Comparison of ENCODE assay signal across 36 cellular contexts in genomic region chrX:13290891-13291614, GRCh38. TPM values are rescaled to one million over a fixed set of nuclear protein-coding genes. Genes with fewer than 3 reads are reported as not detected.
"Had no signal": no experiment of that assay in that cellular context is flagged by ENCODE, and none has a peak within 500 bp of the region (broad histone marks: within the 10 kb centered on the region; RNA-seq: fewer than 3 reads in every experiment).

No MANE protein-coding gene starts in this region.

- H3K27me3 ChIP-seq: adrenal gland had no signal

- H3K4me3 Mint-ChIP-seq: activated B cell treated with CpG ODN at 0.5 μM for 24 hours; activated CD4-positive, alpha-beta memory T cell treated with anti-CD3 and anti-CD28 coated beads for 36 hours; activated CD4-positive, alpha-beta T cell treated with anti-CD3 and anti-CD28 coated beads, Interleukin-2, amount 10 ng/mL, durations not matched to agents 24 days and 14 days; activated CD8-positive, alpha-beta T cell treated with anti-CD3 and anti-CD28 coated beads for 36 hours; activated naive CD4-positive, alpha-beta T cell treated with anti-CD3 and anti-CD28 coated beads for 36 hours; activated naive CD8-positive, alpha-beta T cell treated with anti-CD3 and anti-CD28 coated beads for 36 hours; activated T-cell treated with anti-CD3 and anti-CD28 coated beads, Interleukin-2, amount 50 U/mL, for 4 hours; activated T-cell treated with anti-CD3 and anti-CD28 coated beads, Interleukin-2, amount 50 U/mL, for 72 hours; activated T-helper 1 cell treated with anti-CD3 and anti-CD28 coated beads, Interleukin-12 subunit alpha, Interleukin-12 subunit beta, Interleukin-2, Interleukin-4 antibody, amounts not matched to agents 30 ng/mL and 10 ng/mL and 1 ng/mL, durations not matched to agents 14 hours and 24 hours and 36 hours; activated T-helper 17 cell treated with anti-CD3 and anti-CD28 coated beads, Interleukin-2, amount 50 U/mL, for 72 hours; brain; T-helper 1 cell treated with Interleukin-12 subunit alpha and Interleukin-12 subunit beta and Interleukin-4 antibody, amounts not matched to agents 30 μg/mL and 1 μg/mL, for 36 hours; T-helper 2 cell treated with Interferon-gamma antibody and Interleukin-4, amounts not matched to agents 5 μg/mL and 100 μg/mL, for 36 hours had no signal

- ATAC-seq: activated CD8-positive, alpha-beta T cell treated with anti-CD3 and anti-CD28 coated beads for 36 hours; activated naive CD4-positive, alpha-beta T cell treated with anti-CD3 and anti-CD28 coated beads, Interleukin-2, amount 50 U/mL, for 72 hours; activated T-cell treated with anti-CD3 and anti-CD28 coated beads, Interleukin-2, amount 50 U/mL, for 4 hours; activated T-cell treated with anti-CD3 and anti-CD28 coated beads, Interleukin-2, amount 50 U/mL, for 72 hours; activated T-helper 17 cell treated with anti-CD3 and anti-CD28 coated beads, Interleukin-2, amount 50 U/mL, for 72 hours had no signal

- H3K9me3 ChIP-seq: adrenal gland had no signal

- H3K4me1 ChIP-seq: adrenal gland had no signal

- DNase-seq: activated B cell treated with CpG ODN at 0.5 μM for 24 hours; activated CD4-positive, alpha-beta memory T cell treated with anti-CD3 and anti-CD28 coated beads for 36 hours; activated CD4-positive, alpha-beta T cell treated with anti-CD3 and anti-CD28 coated beads for 4 hours; activated CD4-positive, alpha-beta T cell treated with anti-CD3 and anti-CD28 coated beads, Interleukin-2, amount 10 ng/mL, durations not matched to agents 24 days and 14 days; activated CD4-positive, alpha-beta T cell treated with anti-CD3 and anti-CD28 coated beads, Interleukin-2, amount 50 U/mL, for 1 hour; activated CD4-positive, alpha-beta T cell treated with anti-CD3 and anti-CD28 coated beads, Interleukin-2, amount 50 U/mL, for 4 hours; activated CD4-positive, CD25-positive, alpha-beta regulatory T cell treated with anti-CD3 and anti-CD28 coated beads, Interleukin-2, amount 50 U/mL, for 72 hours; activated CD8-positive, alpha-beta memory T cell treated with anti-CD3 and anti-CD28 coated beads, Interleukin-2, amount 50 U/mL, for 4 hours; activated CD8-positive, alpha-beta T cell treated with anti-CD3 and anti-CD28 coated beads for 36 hours; activated effector memory CD4-positive, alpha-beta T cell treated with anti-CD3 and anti-CD28 coated beads, Interleukin-2, amount 50 U/mL, for 16 hours; activated gamma-delta T cell treated with Interleukin-2 at 50 U/mL for 16 hours; activated naive CD4-positive, alpha-beta T cell; activated naive CD4-positive, alpha-beta T cell treated with anti-CD3 and anti-CD28 coated beads for 36 hours; activated naive CD4-positive, alpha-beta T cell treated with anti-CD3 and anti-CD28 coated beads, Interleukin-2, amount 50 U/mL, for 16 hours; activated naive CD8-positive, alpha-beta T cell treated with anti-CD3 and anti-CD28 coated beads for 36 hours; activated T-cell treated with anti-CD3 and anti-CD28 coated beads for 4 hours; activated T-cell treated with anti-CD3 and anti-CD28 coated beads, Interleukin-2, amount 50 U/mL, for 1 hour; activated T-cell treated with anti-CD3 and anti-CD28 coated beads, Interleukin-2, amount 50 U/mL, for 4 hours; activated T-cell treated with anti-CD3 and anti-CD28 coated beads, Interleukin-2, amount 50 U/mL, for 72 hours; adrenal gland; amniotic stem cell; aorta; central memory CD4-positive, alpha-beta T cell; T-helper 2 cell; T-helper 9 cell had no signal

- H3K4me1 Mint-ChIP-seq: activated CD4-positive, alpha-beta T cell treated with anti-CD3 and anti-CD28 coated beads, Interleukin-2, amount 10 ng/mL, durations not matched to agents 24 days and 14 days; activated naive CD8-positive, alpha-beta T cell treated with anti-CD3 and anti-CD28 coated beads for 36 hours; activated T-helper 17 cell treated with anti-CD3 and anti-CD28 coated beads, Interleukin-2, amount 50 U/mL, for 72 hours had no signal

- H3K27ac ChIP-seq: adrenal gland, VCaP had no signal

- H3K27me3 Mint-ChIP-seq: activated B cell treated with CpG ODN at 0.5 μM for 24 hours; activated CD4-positive, alpha-beta memory T cell treated with anti-CD3 and anti-CD28 coated beads for 36 hours; activated CD8-positive, alpha-beta T cell treated with anti-CD3 and anti-CD28 coated beads for 36 hours; activated naive CD8-positive, alpha-beta T cell treated with anti-CD3 and anti-CD28 coated beads for 36 hours; activated T-helper 17 cell treated with anti-CD3 and anti-CD28 coated beads, Interleukin-2, amount 50 U/mL, for 72 hours; brain had no signal

- FAIRE-seq: TTC549 had no signal

- H3K36me3 ChIP-seq: adrenal gland had no signal

- H3K9me3 Mint-ChIP-seq: activated B cell treated with CpG ODN at 0.5 μM for 24 hours; activated CD4-positive, alpha-beta memory T cell treated with anti-CD3 and anti-CD28 coated beads for 36 hours; activated CD4-positive, alpha-beta T cell treated with anti-CD3 and anti-CD28 coated beads, Interleukin-2, amount 10 ng/mL, durations not matched to agents 24 days and 14 days; activated CD8-positive, alpha-beta T cell treated with anti-CD3 and anti-CD28 coated beads for 36 hours; activated naive CD4-positive, alpha-beta T cell treated with anti-CD3 and anti-CD28 coated beads for 36 hours; activated naive CD4-positive, alpha-beta T cell treated with anti-CD3 and anti-CD28 coated beads, Interleukin-2, amount 50 U/mL, for 72 hours; activated naive CD8-positive, alpha-beta T cell treated with anti-CD3 and anti-CD28 coated beads for 36 hours; activated T-cell treated with anti-CD3 and anti-CD28 coated beads, Interleukin-2, amount 50 U/mL, for 4 hours; activated T-cell treated with anti-CD3 and anti-CD28 coated beads, Interleukin-2, amount 50 U/mL, for 72 hours; activated T-helper 1 cell treated with anti-CD3 and anti-CD28 coated beads, Interleukin-12 subunit alpha, Interleukin-12 subunit beta, Interleukin-2, Interleukin-4 antibody, amounts not matched to agents 30 ng/mL and 10 ng/mL and 1 ng/mL, durations not matched to agents 14 hours and 24 hours and 36 hours; activated T-helper 17 cell treated with anti-CD3 and anti-CD28 coated beads, Interleukin-2, amount 50 U/mL, for 72 hours; T-helper 1 cell treated with Interleukin-12 subunit alpha and Interleukin-12 subunit beta and Interleukin-4 antibody, amounts not matched to agents 30 μg/mL and 1 μg/mL, for 36 hours; T-helper 2 cell treated with Interferon-gamma antibody and Interleukin-4, amounts not matched to agents 5 μg/mL and 100 μg/mL, for 36 hours had no signal

- H3K4me3 ChIP-seq: adrenal gland had no signal

- H3K27ac Mint-ChIP-seq: activated B cell treated with CpG ODN at 0.5 μM for 24 hours; activated CD4-positive, alpha-beta memory T cell treated with anti-CD3 and anti-CD28 coated beads for 36 hours; activated CD4-positive, alpha-beta T cell treated with anti-CD3 and anti-CD28 coated beads, Interleukin-2, amount 10 ng/mL, durations not matched to agents 24 days and 14 days; activated CD8-positive, alpha-beta T cell treated with anti-CD3 and anti-CD28 coated beads for 36 hours; activated naive CD4-positive, alpha-beta T cell treated with anti-CD3 and anti-CD28 coated beads for 36 hours; activated naive CD4-positive, alpha-beta T cell treated with anti-CD3 and anti-CD28 coated beads, Interleukin-2, amount 50 U/mL, for 72 hours; activated naive CD8-positive, alpha-beta T cell treated with anti-CD3 and anti-CD28 coated beads for 36 hours; activated T-cell treated with anti-CD3 and anti-CD28 coated beads, Interleukin-2, amount 50 U/mL, for 72 hours; activated T-helper 1 cell treated with anti-CD3 and anti-CD28 coated beads, Interleukin-12 subunit alpha, Interleukin-12 subunit beta, Interleukin-2, Interleukin-4 antibody, amounts not matched to agents 30 ng/mL and 10 ng/mL and 1 ng/mL, durations not matched to agents 14 hours and 24 hours and 36 hours; activated T-helper 17 cell treated with anti-CD3 and anti-CD28 coated beads, Interleukin-2, amount 50 U/mL, for 72 hours; brain; T-helper 1 cell treated with Interleukin-12 subunit alpha and Interleukin-12 subunit beta and Interleukin-4 antibody, amounts not matched to agents 30 μg/mL and 1 μg/mL, for 36 hours; T-helper 2 cell treated with Interferon-gamma antibody and Interleukin-4, amounts not matched to agents 5 μg/mL and 100 μg/mL, for 36 hours had no signal

- H3K36me3 Mint-ChIP-seq: activated CD4-positive, alpha-beta memory T cell treated with anti-CD3 and anti-CD28 coated beads for 36 hours; activated naive CD4-positive, alpha-beta T cell treated with anti-CD3 and anti-CD28 coated beads, Interleukin-2, amount 50 U/mL, for 72 hours; activated naive CD8-positive, alpha-beta T cell treated with anti-CD3 and anti-CD28 coated beads for 36 hours; brain had no signal

RNA-seq across cellular contexts. Expression of gene ATXN3L, which starts 28.8 kb away (rescaled TPM):
- total RNA-seq: activated B cell treated with CpG ODN at 0.5 μM for 24 hours; activated CD4-positive, alpha-beta memory T cell treated with anti-CD3 and anti-CD28 coated beads for 36 hours; activated CD4-positive, alpha-beta T cell treated with anti-CD3 and anti-CD28 coated beads, Interleukin-2, amount 10 ng/mL, durations not matched to agents 24 days and 14 days; activated CD8-positive, alpha-beta memory T cell treated with anti-CD3 and anti-CD28 coated beads for 36 hours; activated CD8-positive, alpha-beta T cell treated with anti-CD3 and anti-CD28 coated beads for 36 hours; activated naive CD4-positive, alpha-beta T cell treated with anti-CD3 and anti-CD28 coated beads for 36 hours; activated naive CD4-positive, alpha-beta T cell treated with anti-CD3 and anti-CD28 coated beads, Interleukin-2, amount 50 U/mL, for 72 hours; activated naive CD8-positive, alpha-beta T cell treated with anti-CD3 and anti-CD28 coated beads for 36 hours; activated T-cell treated with anti-CD3 and anti-CD28 coated beads, Interleukin-2, amount 50 U/mL, for 4 hours; activated T-cell treated with anti-CD3 and anti-CD28 coated beads, Interleukin-2, amount 50 U/mL, for 72 hours; activated T-helper 1 cell treated with anti-CD3 and anti-CD28 coated beads, Interleukin-12 subunit alpha, Interleukin-12 subunit beta, Interleukin-2, Interleukin-4 antibody, amounts not matched to agents 30 ng/mL and 10 ng/mL and 1 ng/mL, durations not matched to agents 14 hours and 24 hours and 36 hours; activated T-helper 17 cell treated with anti-CD3 and anti-CD28 coated beads, Interleukin-2, amount 50 U/mL, for 72 hours; adrenal gland; aorta; cardiac septum; cerebellum had no signal
- polyA plus RNA-seq: adrenal gland, aorta had no signal
